21 cellular contexts compared by ENCODE assay signal in the genomic region with DNA sequence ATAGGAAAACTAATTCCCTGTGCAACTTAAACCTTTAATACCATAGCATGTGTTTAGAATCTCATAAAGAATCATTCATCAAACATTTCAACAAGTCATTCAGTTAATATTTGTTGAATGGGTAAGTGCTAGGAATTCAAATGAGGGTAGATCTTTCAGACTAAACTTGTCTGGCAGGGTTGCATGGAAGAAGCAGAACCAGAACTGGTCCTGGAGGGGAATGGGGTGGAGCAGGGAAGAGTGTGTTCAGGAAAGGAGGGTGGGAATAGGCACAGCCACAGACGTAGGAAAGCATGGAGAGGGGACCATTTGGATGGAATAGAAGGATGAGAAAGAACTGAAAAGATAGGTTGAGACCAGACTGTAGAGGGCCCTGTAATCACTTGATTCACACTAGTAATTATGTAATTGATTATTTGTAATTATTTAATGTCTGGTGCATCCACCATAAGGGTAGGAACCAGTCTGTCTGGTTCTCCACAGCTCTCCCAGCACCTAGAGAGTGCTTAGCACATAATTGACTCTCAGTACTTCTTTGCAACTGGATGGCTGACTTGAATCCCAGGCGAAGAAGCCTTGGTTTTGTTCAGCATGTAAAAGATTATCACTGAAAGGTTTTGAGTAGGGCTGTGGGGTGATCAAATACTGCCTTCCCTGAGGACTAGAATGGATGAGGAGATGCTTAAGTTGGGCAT. TPM values are rescaled to one million over a fixed set of nuclear protein-coding genes. Genes with fewer than 3 reads are reported as not detected.
DNase-seq lines count a peak whose midpoint lies in the region; ATAC-seq and TF ChIP-seq lines count a peak whose summit lies in the region.
"Had no signal": no experiment of that assay in that cellular context is flagged by ENCODE, and none has a peak within 500 bp of the region (broad histone marks: within the 10 kb centered on the region; RNA-seq: fewer than 3 reads in every experiment).

No MANE protein-coding gene starts in this region.

- H3K36me3 ChIP-seq in HUES48 (ENCODE audit: control insufficient read depth, insufficient read depth, low read length) (peaks cover 3% of the 10 kb centered on the region; the same call in 1 of the 2 replicates), endodermal cell (ENCODE audit: control insufficient read depth, insufficient read depth, low read length) (peaks cover 5% of the 10 kb centered on the region), lung (ENCODE audit: control insufficient read depth in 2 of 2, insufficient read depth in 2 of 2, low read length in 2 of 2) (no peaks in the 10 kb centered on the region), transverse colon (no peaks in the 10 kb centered on the region)
- H3K36me3 ChIP-seq: right atrium auricular region, uterus had no signal

- H3K4me3 Mint-ChIP-seq in endodermal cell = no peak overlapping the region
- no peak overlapping the region for H3K4me3 Mint-ChIP-seq in WTC11
- H3K4me3 Mint-ChIP-seq: activated CD4-positive, alpha-beta T cell treated with anti-CD3 and anti-CD28 coated beads for 36 hours; activated naive CD8-positive, alpha-beta T cell treated with anti-CD3 and anti-CD28 coated beads for 36 hours; immature natural killer cell had no signal

- H3K27ac Mint-ChIP-seq in endodermal cell = no peak overlapping the region
- H3K27ac Mint-ChIP-seq in WTC11 = no peak overlapping the region
- H3K27ac Mint-ChIP-seq: activated CD4-positive, alpha-beta T cell treated with anti-CD3 and anti-CD28 coated beads for 36 hours; activated naive CD8-positive, alpha-beta T cell treated with anti-CD3 and anti-CD28 coated beads for 36 hours; immature natural killer cell had no signal

- H3K9me3 Mint-ChIP-seq in endodermal cell = no peaks in the 10 kb centered on the region
- H3K9me3 Mint-ChIP-seq in WTC11 = no peaks in the 10 kb centered on the region
- H3K9me3 Mint-ChIP-seq: activated naive CD8-positive, alpha-beta T cell treated with anti-CD3 and anti-CD28 coated beads for 36 hours had no signal

- 79 to 82% methylated on average over 2 of the region's 2 CpGs for WGBS in endodermal cell (ENCODE audit: insufficient coverage in 1 of 2, insufficient read length in 1 of 2), 2 experiments
- 56 to 75% methylated on average over 2 of the region's 2 CpGs for WGBS in lung, 2 donors
- 75% methylated on average over 1 to 2 of the region's 2 CpGs for WGBS in transverse colon (ENCODE audit: low coverage in 1 of 2), 2 donors

- H3K9me3 ChIP-seq in HUES48 (ENCODE audit: control insufficient read depth, insufficient read depth, low read length) = no peaks in the 10 kb centered on the region
- no peaks in the 10 kb centered on the region for H3K9me3 ChIP-seq in endodermal cell (ENCODE audit: control insufficient read depth, low read length)
- peaks cover 0 to 2% of the 10 kb centered on the region in 2 donors for H3K9me3 ChIP-seq in lung (ENCODE audit: control insufficient read depth in 2 of 2, insufficient read depth in 1 of 2, low read length in 1 of 2)
- no peaks in the 10 kb centered on the region for H3K9me3 ChIP-seq in transverse colon
- H3K9me3 ChIP-seq: right atrium auricular region, uterus had no signal

- H3K27me3 Mint-ChIP-seq in endodermal cell (ENCODE audit: insufficient read depth) (no peaks in the 10 kb centered on the region), WTC11 (ENCODE audit: low read depth) (no peaks in the 10 kb centered on the region)
- H3K27me3 Mint-ChIP-seq: activated CD4-positive, alpha-beta T cell treated with anti-CD3 and anti-CD28 coated beads for 36 hours; activated naive CD8-positive, alpha-beta T cell treated with anti-CD3 and anti-CD28 coated beads for 36 hours had no signal

- CTCF ChIA-PET in WTC11 (lab: Charles Lee) = no interaction called here

- DNase-seq in DMS79 treated with DMSO at 0.1 percent for 48 hours (lab: John Stamatoyannopoulos, UW) (peak; percentile 9), DMS79 (lab: John Stamatoyannopoulos, UW) (no peak), endodermal cell (peak; percentile 39), lung (ENCODE audit: low spot score) (peak; percentile 53), WTC11 (ENCODE audit: low spot score) (no peak), transverse colon (no peak), NCI-H2171 treated with DMSO at 0.1 percent for 48 hours (lab: John Stamatoyannopoulos, UW) (no peak)
- DNase-seq: activated CD4-positive, alpha-beta T cell treated with anti-CD3 and anti-CD28 coated beads for 36 hours; activated naive CD8-positive, alpha-beta T cell treated with anti-CD3 and anti-CD28 coated beads for 36 hours; effector memory CD4-positive, alpha-beta T cell; immature natural killer cell; IMR-90; NCI-H1694; NCI-H345; NK-92 treated with Interleukin-12 subunit alpha and Interleukin-12 subunit beta, amount 100 ng/mL, for 24 hours; stimulated activated CD8-positive, alpha-beta memory T cell treated with anti-CD3 and anti-CD28 coated beads, Interleukin-4, amount 100 ng/mL, for 48 hours; uterus had no signal

- intact Hi-C loops in transverse colon (cut with DNase I; ENCODE audit: low total_unique reads) = no loop called here

- H3K4me1 Mint-ChIP-seq in endodermal cell (peaks cover 17% of the 10 kb centered on the region), WTC11 (peaks cover 14% of the 10 kb centered on the region)

- TF ChIP-seq EP300 in transverse colon (IDR thresholded peaks at IDR 0.05; ENCODE audit: low read depth) = no peak

- H3K9ac ChIP-seq in HUES48 (ENCODE audit: low read depth, low read length) (0 out of 2 replicates have a peak overlapping the region, but pooled peaks have one; percentile 20), endodermal cell (ENCODE audit: extremely low read depth, low read length, poor library complexity, severe bottlenecking) (peak overlapping the region; percentile 58)

- no peak for TF ChIP-seq CTCF in endodermal cell (conservative IDR thresholded peaks at IDR 0.05)
- TF ChIP-seq CTCF in lung (IDR thresholded peaks at IDR 0.05; ENCODE audit: control extremely low read depth, extremely low read depth) = no peak
- no peak for TF ChIP-seq CTCF in WTC11 (IDR thresholded peaks at IDR 0.05)
- no peak for TF ChIP-seq CTCF in transverse colon (IDR thresholded peaks at IDR 0.05)

- in situ Hi-C loops in transverse colon (cut with MboI; ENCODE audit: low pct_ligation_motif_present in 1 of 4, low pct_unique_long_range_greater_than_20kb in 1 of 4, low sequenced_read_pairs in 3 of 4) = loop anchor here (10.0 to 25.0 kb wide), 3 partner anchors 163 to 200 kb away; a partner anchor contains a TSS

- no peaks in the 10 kb centered on the region for H3K27me3 ChIP-seq in HUES48 (ENCODE audit: control insufficient read depth, insufficient read depth, low read length)
- H3K27me3 ChIP-seq in endodermal cell (ENCODE audit: control insufficient read depth, insufficient read depth, low read length, poor library complexity, severe bottlenecking) = no peaks in the 10 kb centered on the region
- H3K27me3 ChIP-seq in lung (ENCODE audit: control insufficient read depth, insufficient read depth) = no peaks in the 10 kb centered on the region
- peaks cover 12% of the 10 kb centered on the region for H3K27me3 ChIP-seq in transverse colon

- no peak overlapping the region for H3K27ac ChIP-seq in HUES48 (ENCODE audit: low read depth, low read length)
- H3K27ac ChIP-seq in endodermal cell (ENCODE audit: low read depth, low read length) = no peak overlapping the region
- no peak overlapping the region for H3K27ac ChIP-seq in lung (ENCODE audit: low read depth in 1 of 2, low read length in 1 of 2)
- no peak overlapping the region for H3K27ac ChIP-seq in transverse colon
- H3K27ac ChIP-seq: 22Rv1, right atrium auricular region, uterus had no signal

- POLR2A ChIA-PET in WTC11 (lab: Charles Lee) = no interaction called here

- no peak for TF ChIP-seq POLR2A in transverse colon (IDR thresholded peaks at IDR 0.05)

- H3K4me1 ChIP-seq in HUES48 (ENCODE audit: control insufficient read depth, insufficient read depth, low read length) = peaks cover 29% of the 10 kb centered on the region
- no peaks in the 10 kb centered on the region for H3K4me1 ChIP-seq in endodermal cell (ENCODE audit: control insufficient read depth, insufficient read depth, low read length)
- H3K4me1 ChIP-seq in lung (ENCODE audit: control insufficient read depth in 2 of 2, insufficient read depth in 2 of 2, low read length in 2 of 2) = peaks cover 0 to 9% of the 10 kb centered on the region in 2 donors
- peaks cover 0 to 22% (median 12%) of the 10 kb centered on the region in 4 donors for H3K4me1 ChIP-seq in transverse colon

- H3K36me3 Mint-ChIP-seq in endodermal cell (ENCODE audit: low read depth) (peaks cover 6% of the 10 kb centered on the region), WTC11 (no peaks in the 10 kb centered on the region)

- H3K4me3 ChIP-seq in HUES48 (ENCODE audit: low read depth, low read length) = peak overlapping the region; percentile 25; the same call in 1 of the 2 replicates
- peak overlapping the region; percentile 94 for H3K4me3 ChIP-seq in endodermal cell (ENCODE audit: low read length)
- H3K4me3 ChIP-seq in lung = no peak overlapping the region
- no peak overlapping the region for H3K4me3 ChIP-seq in transverse colon
- H3K4me3 ChIP-seq: right atrium auricular region, uterus had no signal

- no peak for ATAC-seq in lung (ENCODE audit: insufficient read depth, low FRiP score)
- no peak for ATAC-seq in WTC11
- ATAC-seq: activated CD4-positive, alpha-beta T cell treated with anti-CD3 and anti-CD28 coated beads for 36 hours; HCT116 had no signal

TF ChIP-seq in WTC11, 78 proteins besides CTCF, POLR2A, EP300 and RAD21:
- TF ChIP-seq TEAD1 (CRISPR knock-in tag; IDR thresholded peaks at IDR 0.05) = no peak
- TF ChIP-seq IRF2 (CRISPR knock-in tag; IDR thresholded peaks at IDR 0.05; ENCODE audit: borderline replicate concordance, low read depth) = no peak
- TF ChIP-seq SP1 (CRISPR knock-in tag; conservative IDR thresholded peaks at IDR 0.05) = no peak
TF ChIP-seq in WTC11: peak in this region for 0.

RNA-seq across cellular contexts. Expression of a gene that starts 3.0 kb away (rescaled TPM):
- total RNA-seq in endodermal cell (10 to 100 TPM; 34.1 to 38.5 TPM), lung (10 to 100 TPM in 1 of 2 donors, 1 to 10 TPM in 1; 5.4 to 14.0 TPM), WTC11 (2021) (28.0 to 29.6 TPM (median 29.4 TPM) in 3 replicates), transverse colon (10 to 100 TPM in 1 of 4 donors, 1 to 10 TPM in 3; 5.0 to 12.7 (median 8.3) TPM)
- 7.3 TPM for polyA plus RNA-seq in endodermal cell (2013, experiment 1 of 2)
- 7.6 TPM for polyA plus RNA-seq in endodermal cell (2013, experiment 2 of 2)
- polyA plus RNA-seq in lung = 1 to 10 TPM; 2.3 to 3.1 TPM

Comparison
In these comparisons a context has a peak if more than half of its experiments do, and no peak if none do; other contexts are left out.
1. DNase-seq: peak in DMS79 treated with DMSO at 0.1 percent for 48 hours (single experiment), endodermal cell (single experiment) and lung (single experiment); none in DMS79 (single experiment), WTC11 (single experiment), transverse colon (single experiment) and NCI-H2171 treated with DMSO at 0.1 percent for 48 hours (single experiment).
2. H3K4me3 ChIP-seq: peak in HUES48 (single experiment) and endodermal cell (single experiment); none in lung (single experiment) and transverse colon (0 of 4).